Comparison of ENCODE assay signal across 12 cellular contexts in the genomic region with DNA sequence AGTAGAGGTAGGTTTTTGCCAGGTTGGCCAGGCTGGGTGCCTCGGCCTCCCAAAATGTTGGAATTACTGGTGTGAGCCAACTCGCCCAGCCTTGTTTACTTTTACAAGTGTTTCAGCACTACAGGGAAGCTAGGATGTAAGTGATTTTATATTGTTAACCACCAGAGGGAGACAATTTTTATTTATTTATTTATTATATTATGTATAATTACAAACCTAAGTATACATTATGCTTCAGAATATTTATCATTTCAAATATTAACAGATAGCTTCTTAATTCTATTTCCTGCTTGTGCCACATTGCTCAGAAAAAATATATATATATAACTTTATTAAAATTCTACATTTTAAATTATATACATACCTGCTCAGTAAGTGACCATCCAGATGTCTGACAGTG. TPM values are rescaled to one million over a fixed set of nuclear protein-coding genes. Genes with fewer than 3 reads are reported as not detected.
DNase-seq lines count a peak whose midpoint lies in the region; ATAC-seq and TF ChIP-seq lines count a peak whose summit lies in the region.
"Had no signal": no experiment of that assay in that cellular context is flagged by ENCODE, and none has a peak within 500 bp of the region (broad histone marks: within the 10 kb centered on the region; RNA-seq: fewer than 3 reads in every experiment).

No MANE protein-coding gene starts in this region.

- H2AK5ac ChIP-seq in mesendoderm (ENCODE audit: low read length) = no peak overlapping the region

- no peak overlapping the region for H4K8ac ChIP-seq in mesendoderm (ENCODE audit: low read depth, low read length)

- 66 to 71% methylated on average over 2 of the region's 2 CpGs for WGBS in body of pancreas, 2 donors
- no CpG with 5 or more reads among the region's 2 CpGs for WGBS in mesendoderm (ENCODE audit: extremely low coverage, insufficient coverage, low lambda C conversion rate)

- no peak overlapping the region for H3K27ac ChIP-seq in body of pancreas
- H3K27ac ChIP-seq in mesendoderm (ENCODE audit: low read depth, low read length) = no peak overlapping the region
- H3K27ac ChIP-seq: ovary had no signal

- H2BK5ac ChIP-seq in mesendoderm (ENCODE audit: low read length) = no peak overlapping the region

- no peaks in the 10 kb centered on the region for H3K9me3 ChIP-seq in body of pancreas
- H3K9me3 ChIP-seq: ovary had no signal

- no peak for TF ChIP-seq POLR2A in body of pancreas (IDR thresholded peaks at IDR 0.05)

- no peak for ATAC-seq in body of pancreas
- no peak for ATAC-seq in activated T-cell treated with anti-CD3 and anti-CD28 coated beads, Interleukin-2, amount 50 U/mL, for 72 hours (replicated peaks in 1 of 2)
- no peak for ATAC-seq in GM21619 (IDR thresholded peaks at IDR 0.05; ENCODE audit: unreplicated experiment)
- ATAC-seq in HG02610 (IDR thresholded peaks at IDR 0.05; ENCODE audit: unreplicated experiment) = no peak

- no peak for DNase-seq in Calu3
- DNase-seq in Kasumi-1 (lab: John Stamatoyannopoulos, UW) = peak; percentile 23 to 52
- DNase-seq in body of pancreas = no peak
- DNase-seq in mesendoderm = peak; percentile 13
- DNase-seq in activated T-cell treated with anti-CD3 and anti-CD28 coated beads, Interleukin-2, amount 50 U/mL, for 72 hours = no peak
- no peak for DNase-seq in NCI-H446 treated with DMSO at 0.1 percent for 48 hours (lab: John Stamatoyannopoulos, UW)
- DNase-seq: activated naive CD4-positive, alpha-beta T cell; NCI-H1048; ovary; T-helper 1 cell had no signal

- H3K4ac ChIP-seq in mesendoderm (ENCODE audit: low read depth, low read length) = no peak overlapping the region

- H3K36me3 ChIP-seq in body of pancreas (replicated peaks in 1 of 2; ENCODE audit: insufficient read depth in 1 of 2, low read depth in 2 of 2) (peaks cover 0 to 14% of the 10 kb centered on the region in 2 donors), mesendoderm (ENCODE audit: control insufficient read depth, insufficient read depth, low read length) (no peaks in the 10 kb centered on the region)
- H3K36me3 ChIP-seq: ovary had no signal

- H3K79me1 ChIP-seq in mesendoderm (ENCODE audit: low read length) = no peaks in the 10 kb centered on the region

- no peaks in the 10 kb centered on the region for H3K79me2 ChIP-seq in mesendoderm (ENCODE audit: control insufficient read depth, insufficient read depth, low read length)

- H3K27me3 ChIP-seq in body of pancreas = no peaks in the 10 kb centered on the region
- H3K27me3 ChIP-seq in mesendoderm (ENCODE audit: insufficient read depth, low read length, poor library complexity) = no peaks in the 10 kb centered on the region
- H3K27me3 ChIP-seq: ovary had no signal

- H3K27me3 Mint-ChIP-seq in Calu3 (ENCODE audit: unreplicated experiment) = no peaks in the 10 kb centered on the region
- H3K27me3 Mint-ChIP-seq in activated T-cell treated with anti-CD3 and anti-CD28 coated beads, Interleukin-2, amount 50 U/mL, for 72 hours (ENCODE audit: low read depth) = no peaks in the 10 kb centered on the region

- H3K9ac ChIP-seq in mesendoderm (ENCODE audit: low read length) = no peak overlapping the region

- H3K9me3 Mint-ChIP-seq in Calu3 (ENCODE audit: low read depth, unreplicated experiment) = no peaks in the 10 kb centered on the region
- no peaks in the 10 kb centered on the region for H3K9me3 Mint-ChIP-seq in activated T-cell treated with anti-CD3 and anti-CD28 coated beads, Interleukin-2, amount 50 U/mL, for 72 hours

- intact Hi-C loops in Calu3 (cut with micrococcal nuclease; ENCODE audit: unreplicated experiment) (loop anchor here (1.0 to 5.0 kb wide), 2 partner anchors 79 to 394 kb away; no protein-coding TSS in a partner anchor), body of pancreas (cut with DNase I) (no loop called here)

- H3K4me3 Mint-ChIP-seq in Calu3 (ENCODE audit: low read depth, unreplicated experiment) = no peak overlapping the region
- H3K4me3 Mint-ChIP-seq in activated T-cell treated with anti-CD3 and anti-CD28 coated beads, Interleukin-2, amount 50 U/mL, for 72 hours = no peak overlapping the region

- H3K23ac ChIP-seq in mesendoderm (ENCODE audit: low read length) = no peak overlapping the region

- no peak overlapping the region for H3K18ac ChIP-seq in mesendoderm (ENCODE audit: low read length)

- no peaks in the 10 kb centered on the region for H3K4me1 Mint-ChIP-seq in Calu3 (ENCODE audit: low read depth, unreplicated experiment)
- peaks cover 4% of the 10 kb centered on the region for H3K4me1 Mint-ChIP-seq in activated T-cell treated with anti-CD3 and anti-CD28 coated beads, Interleukin-2, amount 50 U/mL, for 72 hours (ENCODE audit: low read depth)

- no peak overlapping the region for H3K4me2 ChIP-seq in mesendoderm (ENCODE audit: low read length)

- BruUV-seq in Calu3 (replicated peaks; lab: Mats Ljungman, UMichigan) = no TSS peak

- H3K27ac Mint-ChIP-seq in Calu3 (ENCODE audit: unreplicated experiment) = no peak overlapping the region
- H3K27ac Mint-ChIP-seq in activated T-cell treated with anti-CD3 and anti-CD28 coated beads, Interleukin-2, amount 50 U/mL, for 72 hours = no peak overlapping the region

- peak; percentile 29 for TF ChIP-seq CTCF in Calu3 (IDR thresholded peaks at IDR 0.05; ENCODE audit: unreplicated experiment)
- peak in 4 of 7 experiments; percentile 8 to 34 (median 23) for TF ChIP-seq CTCF in body of pancreas (IDR thresholded peaks at IDR 0.05)

- H2BK120ac ChIP-seq in mesendoderm (ENCODE audit: low read depth, low read length) = no peak overlapping the region

- no peak overlapping the region for H3K56ac ChIP-seq in mesendoderm (ENCODE audit: low read length)

- CTCF ChIA-PET in Calu3 (lab: Charles Lee) = interaction anchor here (0.8 to 0.9 kb wide), 2 partner anchors 79 to 97 kb away, joined by 3 to 4 read pairs; partner anchors contain the start of gene C6orf141

- H3K4me3 ChIP-seq in body of pancreas = no peak overlapping the region
- H3K4me3 ChIP-seq in mesendoderm (ENCODE audit: low read length) = no peak overlapping the region
- H3K4me3 ChIP-seq: ovary had no signal

- H3K4me1 ChIP-seq in body of pancreas (no peaks in the 10 kb centered on the region), mesendoderm (ENCODE audit: control insufficient read depth, low read depth, low read length) (no peaks in the 10 kb centered on the region)

- no peak overlapping the region for H2BK15ac ChIP-seq in mesendoderm (replicated peaks; ENCODE audit: low read depth)

- peaks cover 6% of the 10 kb centered on the region for H3K36me3 Mint-ChIP-seq in Calu3 (ENCODE audit: insufficient read depth, unreplicated experiment)
- H3K36me3 Mint-ChIP-seq in activated T-cell treated with anti-CD3 and anti-CD28 coated beads, Interleukin-2, amount 50 U/mL, for 72 hours (ENCODE audit: insufficient read depth in 2 of 2) = peaks cover 4 to 12% of the 10 kb centered on the region in 2 donors

- H4K5ac ChIP-seq in mesendoderm (ENCODE audit: low read length) = no peak overlapping the region

RNA-seq across cellular contexts. Expression of gene MMUT, which starts 9.8 kb away (rescaled TPM):
- 17.8 and 19.6 TPM in 2 replicates for total RNA-seq in Calu3 (2022)
- 10 to 100 TPM in 1 of 2 donors, 1 to 10 TPM in 1; 8.3 to 10.5 TPM for total RNA-seq in body of pancreas
- 6.7 TPM for polyA plus RNA-seq in mesendoderm (2013, experiment 1 of 2)
- 6.9 TPM for polyA plus RNA-seq in mesendoderm (2013, experiment 2 of 2)
- total RNA-seq in activated T-cell treated with anti-CD3 and anti-CD28 coated beads, Interleukin-2, amount 50 U/mL, for 72 hours = 10 to 100 TPM; 14.8 to 15.2 TPM

RNA-seq across cellular contexts. Expression of gene CENPQ, which starts 9.9 kb away (rescaled TPM):
- 16.4 and 18.8 TPM in 2 replicates for total RNA-seq in Calu3 (2022)
- 1 to 10 TPM in 1 of 2 donors, under 1 TPM in 1; 0.66 to 1.8 TPM for total RNA-seq in body of pancreas
- polyA plus RNA-seq in mesendoderm (2013, experiment 1 of 2) = 19.6 TPM
- polyA plus RNA-seq in mesendoderm (2013, experiment 2 of 2) = 20.2 TPM
- 10 to 100 TPM; 11.7 to 12.5 TPM for total RNA-seq in activated T-cell treated with anti-CD3 and anti-CD28 coated beads, Interleukin-2, amount 50 U/mL, for 72 hours

RNA-seq across cellular contexts. Expression of gene GLYATL3, which starts 46.5 kb away (rescaled TPM):
- total RNA-seq in Calu3 (2022) (not detected in 2 replicates), body of pancreas (not detected)
- not detected for polyA plus RNA-seq in mesendoderm (2013, experiment 1 of 2)
- not detected for polyA plus RNA-seq in mesendoderm (2013, experiment 2 of 2)
- total RNA-seq in activated T-cell treated with anti-CD3 and anti-CD28 coated beads, Interleukin-2, amount 50 U/mL, for 72 hours = not detected
- total RNA-seq: ovary had no signal
- polyA plus RNA-seq: ovary had no signal

Comparison
In these comparisons a context has a peak if more than half of its experiments do, and no peak if none do; other contexts are left out.
1. DNase-seq: peak in Kasumi-1 (2 of 2) and mesendoderm (single experiment); none in Calu3 (single experiment), body of pancreas (0 of 4), activated T-cell treated with anti-CD3 and anti-CD28 coated beads, Interleukin-2, amount 50 U/mL, for 72 hours (0 of 2) and NCI-H446 treated with DMSO at 0.1 percent for 48 hours (single experiment).